29 cellular contexts compared by ENCODE assay signal in the genomic region with DNA sequence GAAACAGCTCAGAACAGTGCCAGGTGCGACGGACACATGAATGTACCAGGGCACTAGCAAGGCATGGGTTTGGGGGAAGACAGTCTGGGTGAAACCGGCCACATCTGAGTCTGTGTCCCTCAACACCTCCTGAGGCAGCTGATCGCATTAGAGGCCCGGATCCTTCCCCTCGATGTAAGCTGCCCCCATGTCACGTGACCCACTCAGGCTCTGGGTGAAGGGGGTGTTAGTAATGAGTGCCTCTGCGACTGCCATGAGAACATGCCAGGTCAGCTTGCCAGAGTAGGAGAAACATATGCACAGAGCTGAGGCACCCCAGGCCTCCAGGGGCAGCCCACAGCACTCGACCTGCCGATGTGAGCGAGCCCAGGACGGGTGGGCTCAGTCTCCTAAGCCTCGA. TPM values are rescaled to one million over a fixed set of nuclear protein-coding genes. Genes with fewer than 3 reads are reported as not detected.
"Had no signal": no experiment of that assay in that cellular context is flagged by ENCODE, and none has a peak within 500 bp of the region (broad histone marks: within the 10 kb centered on the region; RNA-seq: fewer than 3 reads in every experiment).

No MANE protein-coding gene starts in this region.

- H3K4me3 Mint-ChIP-seq: activated CD8-positive, alpha-beta T cell treated with anti-CD3 and anti-CD28 coated beads for 36 hours; activated naive CD8-positive, alpha-beta T cell treated with anti-CD3 and anti-CD28 coated beads, Interleukin-2, amount 10 ng/mL, durations not matched to agents 7 days and 5 days; activated T-cell treated with anti-CD3 and anti-CD28 coated beads, Interleukin-2, amount 50 U/mL, for 72 hours; T-cell had no signal

- H3K9me3 ChIP-seq: adrenal gland had no signal

- H3K4me1 ChIP-seq: adrenal gland had no signal

- DNase-seq: activated CD4-positive, alpha-beta T cell treated with anti-CD3 and anti-CD28 coated beads for 4 hours; activated CD8-positive, alpha-beta memory T cell treated with anti-CD3 and anti-CD28 coated beads, Interleukin-2, amount 50 U/mL, for 4 hours; activated CD8-positive, alpha-beta T cell treated with anti-CD3 and anti-CD28 coated beads for 36 hours; activated gamma-delta T cell treated with Interleukin-2 at 50 U/mL for 16 hours; activated naive CD4-positive, alpha-beta T cell treated with anti-CD3 and anti-CD28 coated beads, Interleukin-2, amount 50 U/mL, for 16 hours; activated naive CD8-positive, alpha-beta T cell treated with anti-CD3 and anti-CD28 coated beads, Interleukin-2, amount 10 ng/mL, durations not matched to agents 7 days and 5 days; activated T-cell treated with anti-CD3 and anti-CD28 coated beads, Interleukin-2, amount 50 U/mL, for 72 hours; anterior cingulate cortex; caudate nucleus; Kasumi-1; NCI-H1048; NCI-H1417; NCI-H1930; NCI-H2171; NCI-H2227 treated with DMSO at 0.1 percent for 48 hours; NCI-H446 treated with DMSO at 0.1 percent for 48 hours; NCI-H524 treated with DMSO at 0.1 percent for 48 hours; NCI-H748 treated with DMSO at 0.1 percent for 48 hours; SIG-M5; T-cell; T-helper 2 cell; T1000 had no signal

- ATAC-seq: activated CD8-positive, alpha-beta T cell treated with anti-CD3 and anti-CD28 coated beads for 36 hours; activated T-cell treated with anti-CD3 and anti-CD28 coated beads, Interleukin-2, amount 50 U/mL, for 72 hours; T-cell had no signal

- H3K36me3 Mint-ChIP-seq: T-cell had no signal

- H3K36me3 ChIP-seq: adrenal gland had no signal

- H3K27ac Mint-ChIP-seq: activated CD8-positive, alpha-beta T cell treated with anti-CD3 and anti-CD28 coated beads for 36 hours; activated naive CD8-positive, alpha-beta T cell treated with anti-CD3 and anti-CD28 coated beads, Interleukin-2, amount 10 ng/mL, durations not matched to agents 7 days and 5 days; activated T-cell treated with anti-CD3 and anti-CD28 coated beads, Interleukin-2, amount 50 U/mL, for 72 hours; activated T-helper 2 cell treated with anti-CD3 and anti-CD28 coated beads, Interferon-gamma antibody, Interleukin-2, Interleukin-4, amounts not matched to agents 10 μg/mL and 5 μg/mL and 100 μg/mL, durations not matched to agents 14 hours and 24 hours and 36 hours; T-cell had no signal

- H3K4me3 ChIP-seq: adrenal gland, SK-N-MC had no signal

RNA-seq across cellular contexts. Expression of a gene that starts 29.7 kb away (rescaled TPM):
- total RNA-seq: activated CD8-positive, alpha-beta T cell treated with anti-CD3 and anti-CD28 coated beads for 36 hours; activated naive CD8-positive, alpha-beta T cell treated with anti-CD3 and anti-CD28 coated beads, Interleukin-2, amount 10 ng/mL, durations not matched to agents 7 days and 5 days; activated T-cell treated with anti-CD3 and anti-CD28 coated beads, Interleukin-2, amount 50 U/mL, for 72 hours; activated T-helper 2 cell treated with anti-CD3 and anti-CD28 coated beads, Interferon-gamma antibody, Interleukin-2, Interleukin-4, amounts not matched to agents 10 μg/mL and 5 μg/mL and 100 μg/mL, durations not matched to agents 14 hours and 24 hours and 36 hours; adrenal gland; cerebellum; M059J; OCI-LY7; RPMI7951; T-cell had no signal
